ENCODE assay signal across 8 cellular contexts in the genomic region with DNA sequence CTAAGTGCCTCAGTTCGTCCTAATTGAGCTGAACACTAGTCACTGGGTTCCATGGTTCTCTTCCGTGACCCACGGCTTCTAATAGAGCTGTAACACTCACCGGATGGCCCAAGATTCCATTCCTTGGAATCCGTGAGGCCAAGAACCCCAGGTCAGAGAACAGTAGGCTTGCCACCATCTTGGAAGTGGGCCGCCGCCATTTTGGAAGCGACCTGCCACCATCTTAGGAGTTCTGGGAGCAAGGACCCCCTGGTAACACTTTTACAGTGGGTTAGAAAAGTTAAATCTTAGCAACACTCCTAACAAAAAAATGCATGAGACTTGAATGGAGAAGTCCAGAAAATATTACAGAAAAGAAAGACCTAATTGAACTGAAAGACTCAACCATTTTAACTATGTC.
"Had no signal": no experiment of that assay in that cellular context is flagged by ENCODE, and none has a peak within 500 bp of the region (broad histone marks: within the 10 kb centered on the region; RNA-seq: fewer than 3 reads in every experiment).

No MANE protein-coding gene starts in this region.

- H3K4me3 ChIP-seq: GM12878 had no signal

- DNase-seq: GDM1, GF-D8 had no signal

- FAIRE-seq: G401.6, GM12878, GM12891, GM12892, GM18507, GM19239 had no signal

- ATAC-seq: GM12878 had no signal
